13 cellular contexts compared by ENCODE assay signal in the genomic region with DNA sequence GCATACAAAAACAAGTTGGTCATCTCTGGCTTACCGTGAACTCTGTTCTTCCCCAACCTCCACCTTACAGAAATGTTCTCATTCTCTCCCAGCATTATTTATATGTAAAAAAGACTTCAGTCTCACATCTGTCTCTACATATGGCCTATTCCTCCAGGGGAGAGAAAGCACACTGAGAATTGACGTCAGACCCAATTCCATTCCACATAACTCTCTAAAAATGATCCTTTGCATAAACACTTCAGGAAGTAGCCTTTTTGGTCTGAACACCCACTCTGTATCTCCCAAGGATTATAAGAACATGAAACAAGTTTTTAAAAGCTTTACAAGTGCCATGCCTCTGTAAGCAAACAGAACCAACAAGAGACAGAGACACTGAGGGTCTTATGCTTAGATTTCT. TPM values are rescaled to one million over a fixed set of nuclear protein-coding genes. Genes with fewer than 3 reads are reported as not detected.
DNase-seq lines count a peak whose midpoint lies in the region; ATAC-seq, FAIRE-seq and TF ChIP-seq lines count a peak whose summit lies in the region.
"Had no signal": no experiment of that assay in that cellular context is flagged by ENCODE, and none has a peak within 500 bp of the region (broad histone marks: within the 10 kb centered on the region; RNA-seq: fewer than 3 reads in every experiment).

No MANE protein-coding gene starts in this region.

- intact Hi-C loops in stomach (cut with DNase I; ENCODE audit: low total_unique reads): no loop called here

- no peaks in the 10 kb centered on the region for H3K9me3 Mint-ChIP-seq in HFFc6
- H3K9me3 Mint-ChIP-seq: IgD-negative memory B cell; stimulated activated naive CD8-positive, alpha-beta T cell treated with anti-CD3 and anti-CD28 coated beads, Interleukin-15, amount 100 ng/mL, for 72 hours had no signal

- H3K27ac ChIP-seq in brain microvascular endothelial cell: peak overlapping the region; percentile 61
- H3K27ac ChIP-seq in stomach: peak overlapping the region in 4 of 5 donors; percentile 21 to 79 (median 60)

- peak overlapping the region; percentile 71 for H3K27ac Mint-ChIP-seq in HFFc6
- H3K27ac Mint-ChIP-seq: activated CD8-positive, alpha-beta T cell treated with anti-CD3 and anti-CD28 coated beads, Interleukin-2, amount 10 ng/mL, durations not matched to agents 7 days and 5 days; IgD-negative memory B cell had no signal

- 55 to 75% (median 62%) methylated on average over 2 of the region's 2 CpGs for whole genome bisulfite sequencing in stomach, 5 donors

- peaks cover 60% of the 10 kb centered on the region for H3K4me1 Mint-ChIP-seq in HFFc6 (ENCODE audit: low read depth)
- H3K4me1 Mint-ChIP-seq: stimulated activated naive CD8-positive, alpha-beta T cell treated with anti-CD3 and anti-CD28 coated beads, Interleukin-15, amount 100 ng/mL, for 72 hours had no signal

- peaks cover 2 to 25% (median 16%) of the 10 kb centered on the region in 4 donors for H3K4me1 ChIP-seq in stomach

- H3K4me3 ChIP-seq in brain microvascular endothelial cell (ENCODE audit: low read depth, low read length) (no peak overlapping the region), stomach (no peak overlapping the region)
- H3K4me3 ChIP-seq: mucosa of descending colon had no signal

- H3K36me3 ChIP-seq in brain microvascular endothelial cell (replicated peaks): no peaks in the 10 kb centered on the region
- peaks cover under 1 to 6% (median 3%) of the 10 kb centered on the region in 4 donors for H3K36me3 ChIP-seq in stomach

- DNase-seq in HFFc6: peak; percentile 50
- peak; percentile 69 for DNase-seq in brain microvascular endothelial cell
- no peak for DNase-seq in stomach
- no peak for DNase-seq in NCI-H2196 treated with DMSO at 0.1 percent for 48 hours (lab: John Stamatoyannopoulos, UW; ENCODE audit: unreplicated experiment)
- DNase-seq: activated CD8-positive, alpha-beta T cell treated with anti-CD3 and anti-CD28 coated beads, Interleukin-2, amount 10 ng/mL, durations not matched to agents 7 days and 5 days; activated gamma-delta T cell; mucosa of descending colon; NCI-H1436 treated with DMSO at 0.1 percent for 48 hours; stimulated activated naive CD8-positive, alpha-beta T cell treated with anti-CD3 and anti-CD28 coated beads, Interleukin-15, amount 100 ng/mL, for 72 hours had no signal

- H3K9me3 ChIP-seq in stomach: no peaks in the 10 kb centered on the region
- H3K9me3 ChIP-seq: mucosa of descending colon had no signal

- peak overlapping the region; percentile 8; the same call in 1 of the 2 replicates for H3K4me3 Mint-ChIP-seq in HFFc6
- H3K4me3 Mint-ChIP-seq: activated CD8-positive, alpha-beta T cell treated with anti-CD3 and anti-CD28 coated beads, Interleukin-2, amount 10 ng/mL, durations not matched to agents 7 days and 5 days; IgD-negative memory B cell; stimulated activated naive CD8-positive, alpha-beta T cell treated with anti-CD3 and anti-CD28 coated beads, Interleukin-15, amount 100 ng/mL, for 72 hours had no signal

- in situ Hi-C loops in brain microvascular endothelial cell (cut with HindIII; ENCODE audit: low pct_ligation_motif_present, low sequenced_read_pairs): no loop called here

- H3K27me3 Mint-ChIP-seq in HFFc6 (ENCODE audit: insufficient read depth): no peaks in the 10 kb centered on the region
- H3K27me3 Mint-ChIP-seq: IgD-negative memory B cell; stimulated activated naive CD8-positive, alpha-beta T cell treated with anti-CD3 and anti-CD28 coated beads, Interleukin-15, amount 100 ng/mL, for 72 hours had no signal

- FAIRE-seq in islet of Langerhans (lab: Jason Lieb, UNC): peak; percentile 24

- no peak for TF ChIP-seq CTCF in HFFc6 (IDR thresholded peaks at IDR 0.05)
- no peak for TF ChIP-seq CTCF in brain microvascular endothelial cell (IDR thresholded peaks at IDR 0.05; ENCODE audit: low read depth, low read length, missing control alignments)
- no peak for TF ChIP-seq CTCF in stomach (IDR thresholded peaks at IDR 0.05)

- no peak for TF ChIP-seq EP300 in stomach (IDR thresholded peaks at IDR 0.05)

- H3K27me3 ChIP-seq in brain microvascular endothelial cell (replicated peaks) (no peaks in the 10 kb centered on the region), stomach (no peaks in the 10 kb centered on the region)

- no peak for ATAC-seq in HG02840 (IDR thresholded peaks at IDR 0.05; ENCODE audit: low FRiP score, unreplicated experiment)
- no peak for ATAC-seq in GM18868 (IDR thresholded peaks at IDR 0.05; ENCODE audit: unreplicated experiment)
- ATAC-seq: activated CD8-positive, alpha-beta T cell treated with anti-CD3 and anti-CD28 coated beads, Interleukin-2, amount 10 ng/mL, durations not matched to agents 7 days and 5 days; mucosa of descending colon; stimulated activated naive CD8-positive, alpha-beta T cell treated with anti-CD3 and anti-CD28 coated beads, Interleukin-15, amount 100 ng/mL, for 72 hours had no signal

- no peak for TF ChIP-seq POLR2A in stomach (IDR thresholded peaks at IDR 0.05)

- peaks cover 6% of the 10 kb centered on the region for H3K36me3 Mint-ChIP-seq in HFFc6 (ENCODE audit: low read depth)

RNA-seq across cellular contexts. Expression of a gene that starts 48.4 kb away (rescaled TPM):
- total RNA-seq in HFFc6 (2021; fragmentation: NEBNext Ultra II Directional; extraction: Animal tissue kit (Norgen Biotek cat#: 25700)): 10 to 100 TPM; 41.6 to 50.9 (median 44.3) TPM
- 10 to 100 TPM in 4 of 5 donors, 1 to 10 TPM in 1; 5.5 to 71.2 (median 41.1) TPM for total RNA-seq in stomach
- 10 to 100 TPM in 2 of 3 donors, 1 to 10 TPM in 1; 9.6 to 15.3 (median 13.3) TPM for polyA plus RNA-seq in stomach

RNA-seq across cellular contexts. Expression of a gene that starts 56.8 kb away (rescaled TPM):
- total RNA-seq in HFFc6 (2021; fragmentation: NEBNext Ultra II Directional; extraction: Animal tissue kit (Norgen Biotek cat#: 25700)): 10 to 100 TPM; 31.1 to 44.2 (median 36.5) TPM
- 10 to 100 TPM; 19.7 to 53.7 (median 32.4) TPM for total RNA-seq in stomach
- 10 to 100 TPM; 11.9 to 29.2 (median 13.0) TPM for polyA plus RNA-seq in stomach

Comparison
In these comparisons a context has a peak if more than half of its experiments do, and no peak if none do; other contexts are left out.
1. DNase-seq: peak in HFFc6 (single experiment) and brain microvascular endothelial cell (single experiment); none in stomach (single experiment) and NCI-H2196 treated with DMSO at 0.1 percent for 48 hours (single experiment).